In genomic region chr5:112366987-112367386, GRCh38 we compare ENCODE assay signal across 12 cellular contexts. TPM values are rescaled to one million over a fixed set of nuclear protein-coding genes. Genes with fewer than 3 reads are reported as not detected.
DNase-seq lines count a peak whose midpoint lies in the region; ATAC-seq and TF ChIP-seq lines count a peak whose summit lies in the region.
"Had no signal": no experiment of that assay in that cellular context is flagged by ENCODE, and none has a peak within 500 bp of the region (broad histone marks: within the 10 kb centered on the region; RNA-seq: fewer than 3 reads in every experiment).

No MANE protein-coding gene starts in this region.

- peak in 8 of 12 donors; percentile 10 to 38 (median 20) for TF ChIP-seq CTCF in heart left ventricle (IDR thresholded peaks at IDR 0.05)
- peak; percentile 29 for TF ChIP-seq CTCF in fibroblast of pulmonary artery (IDR thresholded peaks at IDR 0.05; ENCODE audit: low read length, missing control alignments)

- H3K4me1 ChIP-seq in heart left ventricle = peaks cover 0 to 49% (median 21%) of the 10 kb centered on the region in 12 donors

- ATAC-seq in heart left ventricle (peak in 3 of 4 donors; percentile 12 to 62 (median 12)), HG03095 (IDR thresholded peaks at IDR 0.05; ENCODE audit: unreplicated experiment) (no peak)

- no peaks in the 10 kb centered on the region for H3K9me3 ChIP-seq in heart left ventricle
- H3K9me3 ChIP-seq: thoracic aorta had no signal

- DNase-seq in heart left ventricle (no peak), cardiac septum (ENCODE audit: low spot score) (no peak), NAMALWA (ENCODE audit: low spot score) (peak; percentile 46), fibroblast of pulmonary artery (ENCODE audit: low read depth) (no peak), UCSD-AML1 (lab: John Stamatoyannopoulos, UW; ENCODE audit: unreplicated experiment) (no peak), pons (ENCODE audit: low spot score) (no peak)
- DNase-seq in activated naive CD4-positive, alpha-beta T cell treated with anti-CD3 and anti-CD28 coated beads, Interleukin-2, amount 50 U/mL, for 16 hours = no peak
- DNase-seq: effector CD8-positive, alpha-beta T cell; EL had no signal

- H3K4me3 ChIP-seq in heart left ventricle (no peak overlapping the region), fibroblast of pulmonary artery (replicated peaks; ENCODE audit: low read depth, low read length) (no peak overlapping the region)
- H3K4me3 ChIP-seq: thoracic aorta had no signal

- WGBS in heart left ventricle, 4 donors = 36 to 44% (median 40%) methylated on average over 2 of the region's 2 CpGs

- peak overlapping the region in 3 of 12 donors; percentile 12 to 45 (median 31) for H3K27ac ChIP-seq in heart left ventricle
- H3K27ac ChIP-seq: thoracic aorta had no signal

- no peaks in the 10 kb centered on the region for H3K27me3 ChIP-seq in heart left ventricle

- no peak for TF ChIP-seq POLR2A in heart left ventricle (IDR thresholded peaks at IDR 0.05)

- intact Hi-C loops in heart left ventricle (cut with DNase I) (no loop called here), cardiac septum (cut with DNase I) (loop anchor here (5.0 kb wide), 1 partner anchor 35 kb away; no protein-coding TSS in a partner anchor)

- no peaks in the 10 kb centered on the region for H3K36me3 ChIP-seq in heart left ventricle
- H3K36me3 ChIP-seq: thoracic aorta had no signal

RNA-seq across cellular contexts. Expression of gene EPB41L4A, which starts 52.1 kb away (rescaled TPM):
- total RNA-seq in heart left ventricle = 10 to 100 TPM in 8 of 9 donors, 1 to 10 TPM in 1; 9.0 to 34.5 (median 20.8) TPM
- 10 to 100 TPM in 1 of 2 donors, 1 to 10 TPM in 1; 6.4 to 10.6 TPM for polyA plus RNA-seq in heart left ventricle
- 18.0 TPM for total RNA-seq in cardiac septum
- total RNA-seq: HT1080 had no signal
